ENCODE assay signal across 19 cellular contexts in genomic region chr2:239696559-239697207, GRCh38.
"Had no signal": no experiment of that assay in that cellular context is flagged by ENCODE, and none has a peak within 500 bp of the region (broad histone marks: within the 10 kb centered on the region; RNA-seq: fewer than 3 reads in every experiment).

No MANE protein-coding gene starts in this region.

- DNase-seq: dermis blood vessel endothelial cell; effector CD4-positive, alpha-beta T cell; heart left ventricle; left lung; lower lobe of right lung; midbrain; ovary; spleen; stimulated activated CD4-positive, alpha-beta T cell treated with anti-CD3 and anti-CD28 coated beads, Interleukin-15, amount 100 ng/mL, for 24 hours; stimulated activated CD4-positive, alpha-beta T cell treated with anti-CD3 and anti-CD28 coated beads, Interleukin-1b, Interleukin-23, amount 100 ng/mL, for 48 hours; stimulated activated CD4-positive, alpha-beta T cell treated with anti-CD3 and anti-CD28 coated beads, Interleukin-4, amount 100 ng/mL, for 24 hours had no signal

- H3K4me3 ChIP-seq: heart left ventricle, left lung, lower lobe of right lung, ovary, right lobe of liver, spleen, tibial nerve had no signal

- H3K27me3 ChIP-seq: left lung, ovary, right lobe of liver, tibial nerve had no signal

- H3K36me3 Mint-ChIP-seq: memory B cell; stimulated activated memory B cell treated with anti-CD40 and anti-IgM and Interleukin-4, amounts not matched to agents 10 μg/mL and 1 μg/mL and 100 μg/mL, for 72 hours had no signal

- H3K4me3 Mint-ChIP-seq: central memory CD8-positive, alpha-beta T cell; memory B cell; nephron; stimulated activated memory B cell treated with anti-CD40 and anti-IgM and Interleukin-4, amounts not matched to agents 10 μg/mL and 1 μg/mL and 100 μg/mL, for 72 hours; stimulated activated naive CD8-positive, alpha-beta T cell treated with anti-CD3 and anti-CD28 coated beads, Interleukin-15, Interleukin-2, amounts not matched to agents 100 ng/mL and 50 ng/mL, for 24 hours had no signal

- H3K27me3 Mint-ChIP-seq: central memory CD8-positive, alpha-beta T cell; stimulated activated memory B cell treated with anti-CD40 and anti-IgM and Interleukin-4, amounts not matched to agents 10 μg/mL and 1 μg/mL and 100 μg/mL, for 72 hours; stimulated activated naive CD8-positive, alpha-beta T cell treated with anti-CD3 and anti-CD28 coated beads, Interleukin-15, Interleukin-2, amounts not matched to agents 100 ng/mL and 50 ng/mL, for 24 hours had no signal

- H3K9me3 ChIP-seq: heart left ventricle, left lung, lower lobe of right lung, neutrophil, ovary, right lobe of liver, spleen, tibial nerve had no signal

- H3K9me3 Mint-ChIP-seq: central memory CD8-positive, alpha-beta T cell; memory B cell; stimulated activated memory B cell treated with anti-CD40 and anti-IgM and Interleukin-4, amounts not matched to agents 10 μg/mL and 1 μg/mL and 100 μg/mL, for 72 hours; stimulated activated naive CD8-positive, alpha-beta T cell treated with anti-CD3 and anti-CD28 coated beads, Interleukin-15, Interleukin-2, amounts not matched to agents 100 ng/mL and 50 ng/mL, for 24 hours had no signal

- H3K4me1 ChIP-seq: heart left ventricle, left lung, lower lobe of right lung, right lobe of liver, spleen, tibial nerve had no signal

- H3K4me1 Mint-ChIP-seq: central memory CD8-positive, alpha-beta T cell; memory B cell; stimulated activated memory B cell treated with anti-CD40 and anti-IgM and Interleukin-4, amounts not matched to agents 10 μg/mL and 1 μg/mL and 100 μg/mL, for 72 hours had no signal

- H3K36me3 ChIP-seq: heart left ventricle, left lung, lower lobe of right lung, neutrophil, ovary, right lobe of liver, spleen, tibial nerve had no signal

- H3K27ac Mint-ChIP-seq: memory B cell; stimulated activated memory B cell treated with anti-CD40 and anti-IgM and Interleukin-4, amounts not matched to agents 10 μg/mL and 1 μg/mL and 100 μg/mL, for 72 hours; stimulated activated naive CD8-positive, alpha-beta T cell treated with anti-CD3 and anti-CD28 coated beads, Interleukin-15, Interleukin-2, amounts not matched to agents 100 ng/mL and 50 ng/mL, for 24 hours had no signal

- H3K27ac ChIP-seq: heart left ventricle, left lung, lower lobe of right lung, neutrophil, ovary, right lobe of liver, spleen, tibial nerve had no signal

- ATAC-seq: heart left ventricle; left lung; lower lobe of right lung; right lobe of liver; stimulated activated memory B cell treated with anti-CD40 and anti-IgM and Interleukin-4, amounts not matched to agents 10 μg/mL and 1 μg/mL and 100 μg/mL, for 72 hours had no signal
